8 cellular contexts compared by ENCODE assay signal in the genomic region with DNA sequence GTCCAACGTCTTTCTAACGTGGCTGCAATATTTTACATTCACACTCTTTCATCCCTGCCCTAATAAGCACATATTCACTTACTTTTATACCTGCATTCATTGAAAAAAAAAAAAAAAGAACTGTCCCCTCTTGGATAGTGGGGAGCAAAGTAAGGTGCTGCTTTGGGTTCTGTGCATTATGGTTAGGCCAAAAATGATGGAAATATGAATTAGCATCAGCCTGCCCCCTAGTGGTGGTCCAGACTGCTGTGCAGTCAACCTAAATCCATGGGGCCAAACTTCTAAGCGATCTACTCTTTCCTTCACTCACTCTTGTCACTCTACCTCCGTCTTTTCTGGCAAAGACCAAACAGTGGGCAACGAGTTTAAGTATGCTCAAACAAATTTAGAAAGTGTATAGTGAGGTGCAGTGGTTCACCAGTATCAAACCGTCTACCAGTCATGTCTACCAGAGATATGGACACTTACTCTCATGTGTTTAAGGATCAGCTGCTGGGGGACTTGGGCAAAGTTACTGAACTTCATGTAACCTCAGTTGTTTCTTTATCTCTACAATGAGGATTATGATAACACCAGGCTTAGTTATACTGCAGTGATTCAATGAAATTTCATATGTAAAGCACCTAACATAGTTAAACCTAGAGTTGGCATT.
DNase-seq lines count a peak whose midpoint lies in the region; ATAC-seq and TF ChIP-seq lines count a peak whose summit lies in the region.

No MANE protein-coding gene starts in this region.

- ATAC-seq in GM21381 (IDR thresholded peaks at IDR 0.05; ENCODE audit: unreplicated experiment) (peak; percentile 86), HG03521 (IDR thresholded peaks at IDR 0.05; ENCODE audit: unreplicated experiment) (peak; percentile 61), T-helper 17 cell (no peak), GM21528 (IDR thresholded peaks at IDR 0.05; ENCODE audit: low FRiP score, unreplicated experiment) (no peak)

- H3K4me3 ChIP-seq in foreskin fibroblast (ENCODE audit: low read depth in 1 of 2, low read length in 2 of 2) = no peak overlapping the region
- H3K4me3 ChIP-seq in retinal pigment epithelial cell (ENCODE audit: low read length) = no peak overlapping the region

- no peaks in the 10 kb centered on the region for H3K27me3 Mint-ChIP-seq in T-helper 17 cell

- TF ChIP-seq CTCF in foreskin fibroblast (IDR thresholded peaks at IDR 0.05; ENCODE audit: low read depth, low read length) = peak; percentile 42
- peak; percentile 60 for TF ChIP-seq CTCF in retinal pigment epithelial cell (conservative IDR thresholded peaks at IDR 0.05; ENCODE audit: low read depth, low read length)

- peak; percentile 1 for DNase-seq in NCI-H2196 (lab: John Stamatoyannopoulos, UW; ENCODE audit: unreplicated experiment)
- DNase-seq in NCI-H2196 treated with DMSO at 0.1 percent for 48 hours (lab: John Stamatoyannopoulos, UW; ENCODE audit: unreplicated experiment) = no peak
- DNase-seq in T-helper 17 cell = no peak
- no peak for DNase-seq in foreskin fibroblast
- no peak for DNase-seq in retinal pigment epithelial cell (ENCODE audit: low read depth)

- no peaks in the 10 kb centered on the region for H3K9me3 ChIP-seq in T-helper 17 cell (ENCODE audit: control insufficient read depth, low read length, poor library complexity, severe bottlenecking)

- H3K4me3 Mint-ChIP-seq in T-helper 17 cell = peak overlapping the region; percentile 2

- no peaks in the 10 kb centered on the region for H3K4me1 Mint-ChIP-seq in T-helper 17 cell

- H3K27ac Mint-ChIP-seq in T-helper 17 cell = no peak overlapping the region

- H3K36me3 Mint-ChIP-seq in T-helper 17 cell (ENCODE audit: low read depth) = no peaks in the 10 kb centered on the region

Comparison
In these comparisons a context has a peak if more than half of its experiments do, and no peak if none do; other contexts are left out.
1. ATAC-seq: peak in GM21381 (single experiment) and HG03521 (single experiment); none in T-helper 17 cell (single experiment) and GM21528 (single experiment).